1 cellular context compared by ENCODE assay signal in genomic region chr20:57653546-57653900, GRCh38.
TF ChIP-seq lines count a peak whose summit lies in the region.

No MANE protein-coding gene starts in this region.

TF ChIP-seq in HepG2, 621 proteins besides CTCF, POLR2A, EP300 and RAD21:
- TF ChIP-seq CERS6 (CRISPR knock-in tag; IDR thresholded peaks at IDR 0.05) (no peak), ZNF10 (CRISPR knock-in tag; IDR thresholded peaks at IDR 0.05; ENCODE audit: borderline replicate concordance, low read depth) (no peak), KDM2A (CRISPR knock-in tag; IDR thresholded peaks at IDR 0.05; ENCODE audit: borderline replicate concordance, low read depth) (no peak), RELA (CRISPR knock-in tag; IDR thresholded peaks at IDR 0.05) (no peak), ZNF589 (CRISPR knock-in tag; conservative IDR thresholded peaks at IDR 0.05) (no peak), NFKBIZ (CRISPR knock-in tag; IDR thresholded peaks at IDR 0.05) (no peak), HNRNPK (IDR thresholded peaks at IDR 0.05; ENCODE audit: low read depth, low read length, poor library complexity, severe bottlenecking) (no peak), ZNF501 (CRISPR knock-in tag; IDR thresholded peaks at IDR 0.05) (no peak), MIER3 (CRISPR knock-in tag; IDR thresholded peaks at IDR 0.05; ENCODE audit: borderline replicate concordance) (no peak), GPN1 (CRISPR knock-in tag; IDR thresholded peaks at IDR 0.05; ENCODE audit: borderline replicate concordance) (no peak), ZFYVE20 (CRISPR knock-in tag; IDR thresholded peaks at IDR 0.05; ENCODE audit: borderline replicate concordance, low read depth) (no peak), FOXK1 (CRISPR knock-in tag; IDR thresholded peaks at IDR 0.05; ENCODE audit: borderline replicate concordance, low read depth) (no peak), ZNF564 (CRISPR knock-in tag; IDR thresholded peaks at IDR 0.05) (no peak), GATA4 (IDR thresholded peaks at IDR 0.05; ENCODE audit: borderline replicate concordance, low read depth) (no peak)
- TF ChIP-seq, protein P1, sequence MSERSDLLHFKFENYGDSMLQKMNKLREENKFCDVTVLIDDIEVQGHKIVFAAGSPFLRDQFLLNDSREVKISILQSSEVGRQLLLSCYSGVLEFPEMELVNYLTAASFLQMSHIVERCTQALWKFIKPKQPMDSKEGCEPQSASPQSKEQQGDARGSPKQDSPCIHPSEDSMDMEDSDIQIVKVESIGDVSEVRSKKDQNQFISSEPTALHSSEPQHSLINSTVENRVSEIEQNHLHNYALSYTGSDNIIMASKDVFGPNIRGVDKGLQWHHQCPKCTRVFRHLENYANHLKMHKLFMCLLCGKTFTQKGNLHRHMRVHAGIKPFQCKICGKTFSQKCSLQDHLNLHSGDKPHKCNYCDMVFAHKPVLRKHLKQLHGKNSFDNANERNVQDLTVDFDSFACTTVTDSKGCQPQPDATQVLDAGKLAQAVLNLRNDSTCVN (CRISPR knock-in tag; IDR thresholded peaks at IDR 0.05; ENCODE audit: borderline replicate concordance): no peak
- TF ChIP-seq, protein P2, sequence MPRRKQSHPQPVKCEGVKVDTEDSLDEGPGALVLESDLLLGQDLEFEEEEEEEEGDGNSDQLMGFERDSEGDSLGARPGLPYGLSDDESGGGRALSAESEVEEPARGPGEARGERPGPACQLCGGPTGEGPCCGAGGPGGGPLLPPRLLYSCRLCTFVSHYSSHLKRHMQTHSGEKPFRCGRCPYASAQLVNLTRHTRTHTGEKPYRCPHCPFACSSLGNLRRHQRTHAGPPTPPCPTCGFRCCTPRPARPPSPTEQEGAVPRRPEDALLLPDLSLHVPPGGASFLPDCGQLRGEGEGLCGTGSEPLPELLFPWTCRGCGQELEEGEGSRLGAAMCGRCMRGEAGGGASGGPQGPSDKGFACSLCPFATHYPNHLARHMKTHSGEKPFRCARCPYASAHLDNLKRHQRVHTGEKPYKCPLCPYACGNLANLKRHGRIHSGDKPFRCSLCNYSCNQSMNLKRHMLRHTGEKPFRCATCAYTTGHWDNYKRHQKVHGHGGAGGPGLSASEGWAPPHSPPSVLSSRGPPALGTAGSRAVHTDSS (CRISPR knock-in tag; conservative IDR thresholded peaks at IDR 0.05): no peak
- TF ChIP-seq, protein P3, sequence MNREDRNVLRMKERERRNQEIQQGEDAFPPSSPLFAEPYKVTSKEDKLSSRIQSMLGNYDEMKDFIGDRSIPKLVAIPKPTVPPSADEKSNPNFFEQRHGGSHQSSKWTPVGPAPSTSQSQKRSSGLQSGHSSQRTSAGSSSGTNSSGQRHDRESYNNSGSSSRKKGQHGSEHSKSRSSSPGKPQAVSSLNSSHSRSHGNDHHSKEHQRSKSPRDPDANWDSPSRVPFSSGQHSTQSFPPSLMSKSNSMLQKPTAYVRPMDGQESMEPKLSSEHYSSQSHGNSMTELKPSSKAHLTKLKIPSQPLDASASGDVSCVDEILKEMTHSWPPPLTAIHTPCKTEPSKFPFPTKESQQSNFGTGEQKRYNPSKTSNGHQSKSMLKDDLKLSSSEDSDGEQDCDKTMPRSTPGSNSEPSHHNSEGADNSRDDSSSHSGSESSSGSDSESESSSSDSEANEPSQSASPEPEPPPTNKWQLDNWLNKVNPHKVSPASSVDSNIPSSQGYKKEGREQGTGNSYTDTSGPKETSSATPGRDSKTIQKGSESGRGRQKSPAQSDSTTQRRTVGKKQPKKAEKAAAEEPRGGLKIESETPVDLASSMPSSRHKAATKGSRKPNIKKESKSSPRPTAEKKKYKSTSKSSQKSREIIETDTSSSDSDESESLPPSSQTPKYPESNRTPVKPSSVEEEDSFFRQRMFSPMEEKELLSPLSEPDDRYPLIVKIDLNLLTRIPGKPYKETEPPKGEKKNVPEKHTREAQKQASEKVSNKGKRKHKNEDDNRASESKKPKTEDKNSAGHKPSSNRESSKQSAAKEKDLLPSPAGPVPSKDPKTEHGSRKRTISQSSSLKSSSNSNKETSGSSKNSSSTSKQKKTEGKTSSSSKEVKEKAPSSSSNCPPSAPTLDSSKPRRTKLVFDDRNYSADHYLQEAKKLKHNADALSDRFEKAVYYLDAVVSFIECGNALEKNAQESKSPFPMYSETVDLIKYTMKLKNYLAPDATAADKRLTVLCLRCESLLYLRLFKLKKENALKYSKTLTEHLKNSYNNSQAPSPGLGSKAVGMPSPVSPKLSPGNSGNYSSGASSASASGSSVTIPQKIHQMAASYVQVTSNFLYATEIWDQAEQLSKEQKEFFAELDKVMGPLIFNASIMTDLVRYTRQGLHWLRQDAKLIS (CRISPR knock-in tag; IDR thresholded peaks at IDR 0.05): no peak
- TF ChIP-seq, protein P4, sequence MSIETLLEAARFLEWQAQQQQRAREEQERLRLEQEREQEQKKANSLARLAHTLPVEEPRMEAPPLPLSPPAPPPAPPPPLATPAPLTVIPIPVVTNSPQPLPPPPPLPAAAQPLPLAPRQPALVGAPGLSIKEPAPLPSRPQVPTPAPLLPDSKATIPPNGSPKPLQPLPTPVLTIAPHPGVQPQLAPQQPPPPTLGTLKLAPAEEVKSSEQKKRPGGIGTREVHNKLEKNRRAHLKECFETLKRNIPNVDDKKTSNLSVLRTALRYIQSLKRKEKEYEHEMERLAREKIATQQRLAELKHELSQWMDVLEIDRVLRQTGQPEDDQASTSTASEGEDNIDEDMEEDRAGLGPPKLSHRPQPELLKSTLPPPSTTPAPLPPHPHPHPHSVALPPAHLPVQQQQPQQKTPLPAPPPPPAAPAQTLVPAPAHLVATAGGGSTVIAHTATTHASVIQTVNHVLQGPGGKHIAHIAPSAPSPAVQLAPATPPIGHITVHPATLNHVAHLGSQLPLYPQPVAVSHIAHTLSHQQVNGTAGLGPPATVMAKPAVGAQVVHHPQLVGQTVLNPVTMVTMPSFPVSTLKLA (IDR thresholded peaks at IDR 0.05): no peak
- TF ChIP-seq, protein P5, sequence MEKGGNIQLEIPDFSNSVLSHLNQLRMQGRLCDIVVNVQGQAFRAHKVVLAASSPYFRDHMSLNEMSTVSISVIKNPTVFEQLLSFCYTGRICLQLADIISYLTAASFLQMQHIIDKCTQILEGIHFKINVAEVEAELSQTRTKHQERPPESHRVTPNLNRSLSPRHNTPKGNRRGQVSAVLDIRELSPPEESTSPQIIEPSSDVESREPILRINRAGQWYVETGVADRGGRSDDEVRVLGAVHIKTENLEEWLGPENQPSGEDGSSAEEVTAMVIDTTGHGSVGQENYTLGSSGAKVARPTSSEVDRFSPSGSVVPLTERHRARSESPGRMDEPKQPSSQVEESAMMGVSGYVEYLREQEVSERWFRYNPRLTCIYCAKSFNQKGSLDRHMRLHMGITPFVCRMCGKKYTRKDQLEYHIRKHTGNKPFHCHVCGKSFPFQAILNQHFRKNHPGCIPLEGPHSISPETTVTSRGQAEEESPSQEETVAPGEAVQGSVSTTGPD (CRISPR knock-in tag; IDR thresholded peaks at IDR 0.05): no peak
- TF ChIP-seq, protein P6, sequence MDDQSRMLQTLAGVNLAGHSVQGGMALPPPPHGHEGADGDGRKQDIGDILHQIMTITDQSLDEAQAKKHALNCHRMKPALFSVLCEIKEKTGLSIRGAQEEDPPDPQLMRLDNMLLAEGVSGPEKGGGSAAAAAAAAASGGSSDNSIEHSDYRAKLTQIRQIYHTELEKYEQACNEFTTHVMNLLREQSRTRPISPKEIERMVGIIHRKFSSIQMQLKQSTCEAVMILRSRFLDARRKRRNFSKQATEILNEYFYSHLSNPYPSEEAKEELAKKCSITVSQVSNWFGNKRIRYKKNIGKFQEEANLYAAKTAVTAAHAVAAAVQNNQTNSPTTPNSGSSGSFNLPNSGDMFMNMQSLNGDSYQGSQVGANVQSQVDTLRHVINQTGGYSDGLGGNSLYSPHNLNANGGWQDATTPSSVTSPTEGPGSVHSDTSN (CRISPR knock-in tag; IDR thresholded peaks at IDR 0.05; ENCODE audit: borderline replicate concordance): no peak
